In the genomic region with DNA sequence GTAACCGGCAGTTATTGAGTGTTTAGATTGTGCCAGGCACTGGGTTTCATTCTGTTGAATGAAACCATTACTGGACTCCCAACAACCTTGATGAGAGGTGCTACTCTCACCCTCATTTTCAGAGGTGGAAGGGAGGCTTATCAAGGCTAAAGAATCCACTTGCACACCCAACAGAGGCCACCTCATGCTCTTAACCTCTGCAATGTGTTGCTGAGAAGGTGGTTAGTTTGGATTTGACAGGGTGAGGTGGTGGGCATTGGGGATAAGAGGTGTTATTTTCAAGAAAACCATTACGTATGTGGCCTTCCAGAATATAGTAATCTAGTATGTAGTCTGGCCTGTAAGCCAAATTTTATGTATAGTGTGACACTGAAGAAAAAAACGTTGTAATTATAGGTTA, we compare ENCODE assay signal across 3 cellular contexts.
"Had no signal": no experiment of that assay in that cellular context is flagged by ENCODE, and none has a peak within 500 bp of the region (broad histone marks: within the 10 kb centered on the region; RNA-seq: fewer than 3 reads in every experiment).

No MANE protein-coding gene starts in this region.

- DNase-seq: GDM1, GF-D8 had no signal

- H3K4me3 ChIP-seq: GM12878 had no signal

- ATAC-seq: GM12878 had no signal
